ENCODE assay signal across 22 cellular contexts in the genomic region with DNA sequence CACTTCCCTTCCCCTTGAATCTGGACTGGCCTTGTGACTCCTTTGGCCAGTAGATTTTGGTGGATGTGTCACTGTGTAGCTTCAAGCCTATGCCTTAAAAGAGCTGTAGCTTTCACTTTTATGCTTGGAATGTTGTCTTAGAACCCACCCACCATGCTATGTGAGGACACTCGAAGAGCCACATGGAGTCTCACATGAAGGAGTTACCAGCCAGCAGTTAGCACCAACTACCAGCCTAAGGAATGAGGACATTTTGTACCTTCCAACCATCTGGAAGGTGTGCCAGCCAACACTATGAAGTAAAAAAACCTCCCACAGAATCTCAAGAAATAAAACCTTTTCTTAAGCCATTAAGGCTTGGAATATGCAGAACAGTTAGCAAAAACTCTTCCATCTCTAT. TPM values are rescaled to one million over a fixed set of nuclear protein-coding genes. Genes with fewer than 3 reads are reported as not detected.
DNase-seq lines count a peak whose midpoint lies in the region; ATAC-seq and TF ChIP-seq lines count a peak whose summit lies in the region.
"Had no signal": no experiment of that assay in that cellular context is flagged by ENCODE, and none has a peak within 500 bp of the region (broad histone marks: within the 10 kb centered on the region; RNA-seq: fewer than 3 reads in every experiment).

No MANE protein-coding gene starts in this region.

- peak overlapping the region; percentile 88 for H3K27ac Mint-ChIP-seq in MCF 10A (ENCODE audit: low read depth, unreplicated experiment)

- H3K27me3 ChIP-seq in mammary epithelial cell (ENCODE audit: insufficient read depth, low read length), result no peaks in the 10 kb centered on the region
- H3K27me3 ChIP-seq in gastrocnemius medialis, result no peaks in the 10 kb centered on the region

- no peaks in the 10 kb centered on the region for H3K9me3 Mint-ChIP-seq in MCF 10A (ENCODE audit: unreplicated experiment)

- in situ Hi-C loops in mammary epithelial cell (cut with MboI; ENCODE audit: low sequenced_read_pairs in 2 of 2) (no loop called here), gastrocnemius medialis (cut with MboI; ENCODE audit: low sequenced_read_pairs in 4 of 4) (no loop called here)

- H3K4me1 ChIP-seq in mammary epithelial cell (ENCODE audit: insufficient read depth, low read length) (no peaks in the 10 kb centered on the region), gastrocnemius medialis (no peaks in the 10 kb centered on the region)

- no peak overlapping the region for H3K4me3 ChIP-seq in mammary epithelial cell (replicated peaks in 1 of 3; ENCODE audit: insufficient read depth in 1 of 3, low read depth in 2 of 3, low read length in 3 of 3)
- no peak overlapping the region for H3K4me3 ChIP-seq in gastrocnemius medialis

- CTCF ChIA-PET in MCF 10A (lab: Yijun Ruan, JAX) (interaction anchor here (0.6 to 1.2 kb wide), 4 partner anchors 11 to 405 kb away, joined by 3 read pairs; no protein-coding TSS in a partner anchor), mammary epithelial cell (lab: Charles Lee; ENCODE audit: low non-redundant PET) (no interaction called here)

- 44% methylated on average over 1 of the region's 1 CpG for WGBS in mammary epithelial cell (ENCODE audit: low coverage, missing lambda C conversion rate)

- H3K9me3 ChIP-seq in mammary epithelial cell (replicated peaks; ENCODE audit: insufficient read depth, low read length), result no peaks in the 10 kb centered on the region
- no peaks in the 10 kb centered on the region for H3K9me3 ChIP-seq in gastrocnemius medialis

- no peak overlapping the region for H3K27ac ChIP-seq in mammary epithelial cell (ENCODE audit: insufficient read depth, low read depth, low read length)
- H3K27ac ChIP-seq in gastrocnemius medialis, result no peak overlapping the region
- H3K27ac ChIP-seq: KMS-11 had no signal

- no peak for DNase-seq in MCF 10A (ENCODE audit: unreplicated experiment)
- no peak for DNase-seq in mammary epithelial cell
- DNase-seq in left colon, result no peak
- DNase-seq in gastrocnemius medialis, result no peak
- DNase-seq in NCI-H1436 treated with DMSO at 0.1 percent for 48 hours (lab: John Stamatoyannopoulos, UW), result no peak
- no peak for DNase-seq in DMS53 (lab: John Stamatoyannopoulos, UW)
- DNase-seq: AML-193; C1 segment of cervical spinal cord; CD8-positive, alpha-beta memory T cell; EL; GF-D8; IMR-90; NCI-H1105; NCI-H2029 treated with DMSO at 0.1 percent for 48 hours; NCI-H226; NCI-H510A treated with DMSO at 0.1 percent for 48 hours; NCI-H774; NK-92 treated with Interleukin-12 subunit alpha and Interleukin-12 subunit beta, amount 100 ng/mL, for 24 hours; Right ventricle myocardium superior had no signal

- intact Hi-C loops in MCF 10A (cut with micrococcal nuclease) (loop anchor here (2.0 kb wide), 1 partner anchor 20 kb away; no protein-coding TSS in a partner anchor), mammary epithelial cell (cut with micrococcal nuclease) (no loop called here), left colon (cut with DNase I, micrococcal nuclease) (no loop called here), gastrocnemius medialis (cut with DNase I; ENCODE audit: low total_unique reads) (no loop called here)

- H3K36me3 Mint-ChIP-seq in MCF 10A (ENCODE audit: insufficient read depth, unreplicated experiment), result no peaks in the 10 kb centered on the region

- TF ChIP-seq POLR2A in gastrocnemius medialis (IDR thresholded peaks at IDR 0.05), result no peak

- dilution Hi-C loops in mammary epithelial cell (cut with HindIII; ENCODE audit: low sequenced_read_pairs), result no loop called here

- peaks cover 17% of the 10 kb centered on the region for H3K4me1 Mint-ChIP-seq in MCF 10A (ENCODE audit: insufficient read depth, unreplicated experiment)

- H2AFZ ChIP-seq in mammary epithelial cell (ENCODE audit: low read depth, low read length), result no peak overlapping the region

- H4K20me1 ChIP-seq in mammary epithelial cell (ENCODE audit: insufficient read depth, low read length), result no peaks in the 10 kb centered on the region

- peak overlapping the region; percentile 47 for H3K4me3 Mint-ChIP-seq in MCF 10A (ENCODE audit: unreplicated experiment)
- H3K4me3 Mint-ChIP-seq: CD8-positive, alpha-beta memory T cell had no signal

- H3K9ac ChIP-seq in mammary epithelial cell (ENCODE audit: insufficient read depth, low read length), result no peak overlapping the region
- H3K9ac ChIP-seq: KMS-11 had no signal

- no peak for TF ChIP-seq CTCF in MCF 10A (IDR thresholded peaks at IDR 0.05; ENCODE audit: unreplicated experiment)
- TF ChIP-seq CTCF in mammary epithelial cell (conservative IDR thresholded peaks at IDR 0.05 in 1 of 2, IDR thresholded peaks at IDR 0.05 in 1 of 2; ENCODE audit: extremely low read depth in 1 of 2, insufficient read depth in 1 of 2, low read depth in 1 of 2, low read length in 2 of 2), result no peak
- TF ChIP-seq CTCF in gastrocnemius medialis (IDR thresholded peaks at IDR 0.05 in 4 of 5, conservative IDR thresholded peaks at IDR 0.05 in 1 of 5), result no peak

- H3K36me3 ChIP-seq in mammary epithelial cell (ENCODE audit: insufficient read depth, low read length), result no peaks in the 10 kb centered on the region
- peaks cover 0 to 19% of the 10 kb centered on the region in 2 donors for H3K36me3 ChIP-seq in gastrocnemius medialis

- H3K4me2 ChIP-seq in mammary epithelial cell (ENCODE audit: insufficient read depth, low read depth, low read length), result no peak overlapping the region
- H3K4me2 ChIP-seq: KMS-11 had no signal

- POLR2A ChIA-PET in MCF 10A (lab: Yijun Ruan, JAX), result interaction anchor here (1.2 kb wide), 1 partner anchor 49 kb away, joined by 3 read pairs; no protein-coding TSS in a partner anchor

- peak; percentile 48 for ATAC-seq in left colon
- peak; percentile 45 to 64 for ATAC-seq in gastrocnemius medialis
- no peak for ATAC-seq in GM21447 (IDR thresholded peaks at IDR 0.05; ENCODE audit: unreplicated experiment)
- no peak for ATAC-seq in HG03139 (IDR thresholded peaks at IDR 0.05; ENCODE audit: unreplicated experiment)

- H3K79me2 ChIP-seq in mammary epithelial cell (ENCODE audit: insufficient read depth, low read length), result no peaks in the 10 kb centered on the region

- no peaks in the 10 kb centered on the region for H3K27me3 Mint-ChIP-seq in MCF 10A (ENCODE audit: insufficient read depth, unreplicated experiment)
- H3K27me3 Mint-ChIP-seq: CD8-positive, alpha-beta memory T cell had no signal

- BruUV-seq in MCF 10A (replicated peaks; lab: Mats Ljungman, UMichigan) (no TSS peak), mammary epithelial cell (replicated peaks; lab: Mats Ljungman, UMichigan) (no TSS peak)

RNA-seq across cellular contexts. Expression of a gene that starts 50.6 kb away (rescaled TPM):
- 7.0 and 9.7 TPM in 2 replicates for total RNA-seq in MCF 10A (2022)
- total RNA-seq in mammary epithelial cell, result 1 to 10 TPM; 3.8 to 5.2 TPM
- polyA plus RNA-seq in mammary epithelial cell, result 1.7 TPM
- 0.78 TPM for polyA minus RNA-seq in mammary epithelial cell
- 10 to 100 TPM; 12.7 to 16.3 TPM for total RNA-seq in left colon
- 10 to 100 TPM in 2 of 4 donors, 1 to 10 TPM in 2; 3.5 to 15.7 (median 8.5) TPM for total RNA-seq in gastrocnemius medialis

RNA-seq across cellular contexts. Expression of a gene that starts 57.7 kb away (rescaled TPM):
- 4.4 TPM in 2 replicates for total RNA-seq in MCF 10A (2022)
- 10 to 100 TPM in 1 of 2 donors, 1 to 10 TPM in 1; 6.5 to 17.2 TPM for total RNA-seq in mammary epithelial cell
- 12.7 TPM for polyA plus RNA-seq in mammary epithelial cell
- 10.6 TPM for polyA minus RNA-seq in mammary epithelial cell
- 1 to 10 TPM; 1.8 to 3.2 TPM for total RNA-seq in left colon
- 1 to 10 TPM; 2.9 to 5.8 (median 4.1) TPM for total RNA-seq in gastrocnemius medialis

Comparison
In these comparisons a context has a peak if more than half of its experiments do, and no peak if none do; other contexts are left out.
1. ATAC-seq: peak in left colon (single experiment) and gastrocnemius medialis (2 of 2); none in GM21447 (single experiment) and HG03139 (single experiment).